ENCODE assay signal across 1 cellular context in the genomic region with DNA sequence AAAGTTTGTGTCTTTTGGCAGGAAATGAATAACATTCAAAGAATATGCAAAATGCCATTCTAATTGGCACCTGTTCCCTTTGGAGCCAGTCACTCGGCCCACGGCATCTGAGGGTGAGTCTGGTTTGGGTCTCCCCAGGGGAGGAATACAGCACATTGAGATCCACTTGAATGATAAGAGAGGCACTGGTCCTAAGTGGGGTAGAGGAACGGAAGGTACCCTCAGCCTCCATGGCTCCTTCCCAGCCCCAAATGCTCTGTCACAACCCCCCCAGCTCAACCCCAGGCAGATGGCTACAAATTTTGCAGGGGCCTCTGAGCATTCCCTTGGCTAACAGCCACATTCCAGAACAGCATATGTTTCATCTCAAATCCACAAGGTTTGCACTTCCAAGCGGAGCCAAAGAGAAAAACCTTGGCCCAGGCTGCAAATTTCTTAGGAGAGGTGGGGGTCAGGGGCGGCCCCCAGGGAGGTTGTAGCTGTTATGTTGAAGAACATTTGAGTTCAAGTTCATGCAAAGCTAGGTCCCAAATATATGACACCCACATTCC.
A peak's percentile ranks its signal among the peaks of the same experiment; 100 is the strongest.
TF ChIP-seq lines count a peak whose summit lies in the region.

No MANE protein-coding gene starts in this region.

TF ChIP-seq in SK-N-SH, 30 proteins besides CTCF, POLR2A, EP300 and RAD21 (continued from another document):
- TF ChIP-seq, protein P1, sequence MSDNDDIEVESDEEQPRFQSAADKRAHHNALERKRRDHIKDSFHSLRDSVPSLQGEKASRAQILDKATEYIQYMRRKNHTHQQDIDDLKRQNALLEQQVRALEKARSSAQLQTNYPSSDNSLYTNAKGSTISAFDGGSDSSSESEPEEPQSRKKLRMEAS (IDR thresholded peaks at IDR 0.05; ENCODE audit: low read depth), result no peak
- TF ChIP-seq, protein P2, sequence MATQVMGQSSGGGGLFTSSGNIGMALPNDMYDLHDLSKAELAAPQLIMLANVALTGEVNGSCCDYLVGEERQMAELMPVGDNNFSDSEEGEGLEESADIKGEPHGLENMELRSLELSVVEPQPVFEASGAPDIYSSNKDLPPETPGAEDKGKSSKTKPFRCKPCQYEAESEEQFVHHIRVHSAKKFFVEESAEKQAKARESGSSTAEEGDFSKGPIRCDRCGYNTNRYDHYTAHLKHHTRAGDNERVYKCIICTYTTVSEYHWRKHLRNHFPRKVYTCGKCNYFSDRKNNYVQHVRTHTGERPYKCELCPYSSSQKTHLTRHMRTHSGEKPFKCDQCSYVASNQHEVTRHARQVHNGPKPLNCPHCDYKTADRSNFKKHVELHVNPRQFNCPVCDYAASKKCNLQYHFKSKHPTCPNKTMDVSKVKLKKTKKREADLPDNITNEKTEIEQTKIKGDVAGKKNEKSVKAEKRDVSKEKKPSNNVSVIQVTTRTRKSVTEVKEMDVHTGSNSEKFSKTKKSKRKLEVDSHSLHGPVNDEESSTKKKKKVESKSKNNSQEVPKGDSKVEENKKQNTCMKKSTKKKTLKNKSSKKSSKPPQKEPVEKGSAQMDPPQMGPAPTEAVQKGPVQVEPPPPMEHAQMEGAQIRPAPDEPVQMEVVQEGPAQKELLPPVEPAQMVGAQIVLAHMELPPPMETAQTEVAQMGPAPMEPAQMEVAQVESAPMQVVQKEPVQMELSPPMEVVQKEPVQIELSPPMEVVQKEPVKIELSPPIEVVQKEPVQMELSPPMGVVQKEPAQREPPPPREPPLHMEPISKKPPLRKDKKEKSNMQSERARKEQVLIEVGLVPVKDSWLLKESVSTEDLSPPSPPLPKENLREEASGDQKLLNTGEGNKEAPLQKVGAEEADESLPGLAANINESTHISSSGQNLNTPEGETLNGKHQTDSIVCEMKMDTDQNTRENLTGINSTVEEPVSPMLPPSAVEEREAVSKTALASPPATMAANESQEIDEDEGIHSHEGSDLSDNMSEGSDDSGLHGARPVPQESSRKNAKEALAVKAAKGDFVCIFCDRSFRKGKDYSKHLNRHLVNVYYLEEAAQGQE (IDR thresholded peaks at IDR 0.05; ENCODE audit: low read depth, low read length), result no peak
- TF ChIP-seq POLR2AphosphoS5 (IDR thresholded peaks at IDR 0.05; ENCODE audit: low read depth, low read length), result peak; percentile 66; the same call in 1 of the 2 replicates
- TF ChIP-seq, protein P3, sequence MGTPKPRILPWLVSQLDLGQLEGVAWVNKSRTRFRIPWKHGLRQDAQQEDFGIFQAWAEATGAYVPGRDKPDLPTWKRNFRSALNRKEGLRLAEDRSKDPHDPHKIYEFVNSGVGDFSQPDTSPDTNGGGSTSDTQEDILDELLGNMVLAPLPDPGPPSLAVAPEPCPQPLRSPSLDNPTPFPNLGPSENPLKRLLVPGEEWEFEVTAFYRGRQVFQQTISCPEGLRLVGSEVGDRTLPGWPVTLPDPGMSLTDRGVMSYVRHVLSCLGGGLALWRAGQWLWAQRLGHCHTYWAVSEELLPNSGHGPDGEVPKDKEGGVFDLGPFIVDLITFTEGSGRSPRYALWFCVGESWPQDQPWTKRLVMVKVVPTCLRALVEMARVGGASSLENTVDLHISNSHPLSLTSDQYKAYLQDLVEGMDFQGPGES (IDR thresholded peaks at IDR 0.05; ENCODE audit: low read depth, low read length), result no peak
- peak; percentile 49; the same call in 1 of the 2 replicates for TF ChIP-seq YY1 (IDR thresholded peaks at IDR 0.05; ENCODE audit: low read depth)
- TF ChIP-seq TEAD4 (IDR thresholded peaks at IDR 0.05; ENCODE audit: borderline replicate concordance, insufficient read depth), result peak; percentile 78
- peak; percentile 99 for TF ChIP-seq TCF12 (IDR thresholded peaks at IDR 0.05)
- peak; percentile 52; the same call in 1 of the 2 replicates for TF ChIP-seq GATA2 (CRISPR knock-in tag; IDR thresholded peaks at IDR 0.05)
- peak; percentile 63; the same call in 1 of the 2 replicates for TF ChIP-seq RXRA (IDR thresholded peaks at IDR 0.05; ENCODE audit: borderline replicate concordance, low read depth)
- peak; percentile 32; the same call in 1 of the 2 replicates for TF ChIP-seq FOXM1 (IDR thresholded peaks at IDR 0.05; ENCODE audit: low read depth)
